Comparison of ENCODE assay signal across 10 cellular contexts in genomic region chr16:46961373-46962353, GRCh38. TPM values are rescaled to one million over a fixed set of nuclear protein-coding genes. Genes with fewer than 3 reads are reported as not detected.
DNase-seq lines count a peak whose midpoint lies in the region; ATAC-seq and TF ChIP-seq lines count a peak whose summit lies in the region.
"Had no signal": no experiment of that assay in that cellular context is flagged by ENCODE, and none has a peak within 500 bp of the region (broad histone marks: within the 10 kb centered on the region; RNA-seq: fewer than 3 reads in every experiment).

No MANE protein-coding gene starts in this region.

- no peak for TF ChIP-seq EP300 in suprapubic skin (IDR thresholded peaks at IDR 0.05)

- H3K36me3 Mint-ChIP-seq in activated naive CD4-positive, alpha-beta T cell treated with anti-CD3 and anti-CD28 coated beads for 36 hours (ENCODE audit: low read depth): peaks cover 51% of the 10 kb centered on the region
- peaks cover 100% of the 10 kb centered on the region for H3K36me3 Mint-ChIP-seq in effector memory CD8-positive, alpha-beta T cell (ENCODE audit: insufficient read depth)
- H3K36me3 Mint-ChIP-seq in stimulated activated naive CD8-positive, alpha-beta T cell treated with anti-CD3 and anti-CD28 coated beads, Interleukin-15, Interleukin-2, amounts not matched to agents 100 ng/mL and 50 ng/mL, for 24 hours (ENCODE audit: low read depth): peaks cover 81% of the 10 kb centered on the region

- no peak overlapping the region for H3K27ac ChIP-seq in suprapubic skin
- H3K27ac ChIP-seq: BLaER1 had no signal

- H3K9me3 ChIP-seq in suprapubic skin: no peaks in the 10 kb centered on the region
- H3K9me3 ChIP-seq: BLaER1 had no signal

- H3K4me3 ChIP-seq in suprapubic skin: no peak overlapping the region
- H3K4me3 ChIP-seq: BLaER1 had no signal

- H3K4me1 Mint-ChIP-seq in activated naive CD4-positive, alpha-beta T cell treated with anti-CD3 and anti-CD28 coated beads for 36 hours (ENCODE audit: low read depth): peaks cover 43% of the 10 kb centered on the region
- H3K4me1 Mint-ChIP-seq in effector memory CD8-positive, alpha-beta T cell (ENCODE audit: low read depth in 2 of 2): peaks cover 21 to 26% of the 10 kb centered on the region in 2 donors
- H3K4me1 Mint-ChIP-seq in stimulated activated naive CD8-positive, alpha-beta T cell treated with anti-CD3 and anti-CD28 coated beads, Interleukin-15, Interleukin-2, amounts not matched to agents 100 ng/mL and 50 ng/mL, for 24 hours (ENCODE audit: low read depth): peaks cover 46% of the 10 kb centered on the region

- H3K27me3 ChIP-seq in suprapubic skin: no peaks in the 10 kb centered on the region
- H3K27me3 ChIP-seq: BLaER1 had no signal

- H3K36me3 ChIP-seq in suprapubic skin: peaks cover 98% of the 10 kb centered on the region

- peak; percentile 96 for ATAC-seq in effector memory CD8-positive, alpha-beta T cell (replicated peaks)
- ATAC-seq in GM21786 (IDR thresholded peaks at IDR 0.05; ENCODE audit: unreplicated experiment): no peak

- TF ChIP-seq POLR2A in suprapubic skin (IDR thresholded peaks at IDR 0.05): no peak

- no peaks in the 10 kb centered on the region for H3K9me3 Mint-ChIP-seq in activated naive CD4-positive, alpha-beta T cell treated with anti-CD3 and anti-CD28 coated beads for 36 hours
- H3K9me3 Mint-ChIP-seq in effector memory CD8-positive, alpha-beta T cell: no peaks in the 10 kb centered on the region
- H3K9me3 Mint-ChIP-seq in stimulated activated naive CD8-positive, alpha-beta T cell treated with anti-CD3 and anti-CD28 coated beads, Interleukin-15, Interleukin-2, amounts not matched to agents 100 ng/mL and 50 ng/mL, for 24 hours: no peaks in the 10 kb centered on the region

- H3K4me1 ChIP-seq in suprapubic skin: peaks cover 11% of the 10 kb centered on the region

- intact Hi-C loops in activated naive CD4-positive, alpha-beta T cell treated with anti-CD3 and anti-CD28 coated beads for 36 hours (cut with micrococcal nuclease): loop anchor here (1.0 to 2.0 kb wide), 2 partner anchors 11 to 15 kb away; no protein-coding TSS in a partner anchor

- 64% methylated on average over 9 of the region's 9 CpGs for WGBS in suprapubic skin

- H3K27me3 Mint-ChIP-seq in activated naive CD4-positive, alpha-beta T cell treated with anti-CD3 and anti-CD28 coated beads for 36 hours (ENCODE audit: low read depth): no peaks in the 10 kb centered on the region
- H3K27me3 Mint-ChIP-seq in effector memory CD8-positive, alpha-beta T cell: no peaks in the 10 kb centered on the region
- H3K27me3 Mint-ChIP-seq in stimulated activated naive CD8-positive, alpha-beta T cell treated with anti-CD3 and anti-CD28 coated beads, Interleukin-15, Interleukin-2, amounts not matched to agents 100 ng/mL and 50 ng/mL, for 24 hours: no peaks in the 10 kb centered on the region

- CTCF ChIA-PET in activated naive CD4-positive, alpha-beta T cell treated with anti-CD3 and anti-CD28 coated beads for 36 hours (lab: Charles Lee): interaction anchor here (0.6 to 0.9 kb wide), 3 partner anchors 52 to 300 kb away, joined by 3 read pairs; no protein-coding TSS in a partner anchor

- TF ChIP-seq CTCF in suprapubic skin (IDR thresholded peaks at IDR 0.05): no peak

- peak overlapping the region; percentile 78 for H3K27ac Mint-ChIP-seq in activated naive CD4-positive, alpha-beta T cell treated with anti-CD3 and anti-CD28 coated beads for 36 hours
- peak overlapping the region; percentile 74 to 95 for H3K27ac Mint-ChIP-seq in effector memory CD8-positive, alpha-beta T cell
- peak overlapping the region; percentile 92 for H3K27ac Mint-ChIP-seq in stimulated activated naive CD8-positive, alpha-beta T cell treated with anti-CD3 and anti-CD28 coated beads, Interleukin-15, Interleukin-2, amounts not matched to agents 100 ng/mL and 50 ng/mL, for 24 hours

- no peak overlapping the region for H3K4me3 Mint-ChIP-seq in activated naive CD4-positive, alpha-beta T cell treated with anti-CD3 and anti-CD28 coated beads for 36 hours
- peak overlapping the region; percentile 26 to 46 for H3K4me3 Mint-ChIP-seq in effector memory CD8-positive, alpha-beta T cell
- H3K4me3 Mint-ChIP-seq in stimulated activated naive CD8-positive, alpha-beta T cell treated with anti-CD3 and anti-CD28 coated beads, Interleukin-15, Interleukin-2, amounts not matched to agents 100 ng/mL and 50 ng/mL, for 24 hours: peak overlapping the region; percentile 48

- DNase-seq in activated naive CD4-positive, alpha-beta T cell treated with anti-CD3 and anti-CD28 coated beads for 36 hours: peak; percentile 40
- DNase-seq in activated naive CD4-positive, alpha-beta T cell (lab: John Stamatoyannopoulos, UW): no peak
- DNase-seq in SIG-M5 treated with dmso at 0.1 percent for 504 hours (lab: John Stamatoyannopoulos, UW; ENCODE audit: unreplicated experiment): peak; percentile 70
- peak; percentile 1 to 17 (median 9) for DNase-seq in effector memory CD8-positive, alpha-beta T cell
- no peak for DNase-seq in NCI-H446 treated with DMSO at 0.1 percent for 48 hours (lab: John Stamatoyannopoulos, UW)
- no peak for DNase-seq in suprapubic skin (ENCODE audit: low spot score in 2 of 2)
- DNase-seq: NCI-H2081 treated with DMSO at 0.1 percent for 48 hours had no signal

RNA-seq across cellular contexts. Expression of gene DNAJA2, which starts 11.8 kb away (rescaled TPM):
- 10 to 100 TPM; 56.9 to 59.9 TPM for total RNA-seq in activated naive CD4-positive, alpha-beta T cell treated with anti-CD3 and anti-CD28 coated beads for 36 hours
- total RNA-seq in suprapubic skin: 10 to 100 TPM; 34.0 to 53.3 (median 47.0) TPM

Comparison
In these comparisons a context has a peak if more than half of its experiments do, and no peak if none do; other contexts are left out.
1. DNase-seq: peak in activated naive CD4-positive, alpha-beta T cell treated with anti-CD3 and anti-CD28 coated beads for 36 hours (single experiment), SIG-M5 treated with dmso at 0.1 percent for 504 hours (single experiment) and effector memory CD8-positive, alpha-beta T cell (3 of 3); none in activated naive CD4-positive, alpha-beta T cell (0 of 4), NCI-H446 treated with DMSO at 0.1 percent for 48 hours (single experiment) and suprapubic skin (0 of 2).
2. Peak in every context shown above with its lines, with median percentiles within 50 percentile points of each other: H3K27ac Mint-ChIP-seq.